In the genomic region with DNA sequence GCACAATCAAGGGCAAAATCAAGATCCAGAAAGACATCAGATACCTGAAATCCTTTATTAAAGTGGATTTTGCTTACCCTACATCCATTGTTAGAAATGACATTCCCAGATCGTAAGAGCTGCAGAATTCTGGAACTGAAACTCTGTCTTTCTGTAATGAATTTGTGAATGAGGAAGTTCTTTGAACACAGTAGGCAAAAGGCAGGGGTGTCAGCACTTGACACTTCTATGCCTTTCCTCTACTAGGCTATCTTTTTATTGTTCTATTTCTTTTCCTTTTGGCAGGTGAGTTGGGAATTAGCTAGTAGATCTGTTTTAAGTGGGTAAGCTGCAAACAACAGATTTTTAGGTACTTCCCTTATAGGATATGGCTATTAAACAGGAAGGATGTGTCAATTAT, we compare ENCODE assay signal across 13 cellular contexts.
DNase-seq lines count a peak whose midpoint lies in the region; ATAC-seq and TF ChIP-seq lines count a peak whose summit lies in the region.
"Had no signal": no experiment of that assay in that cellular context is flagged by ENCODE, and none has a peak within 500 bp of the region (broad histone marks: within the 10 kb centered on the region; RNA-seq: fewer than 3 reads in every experiment).

No MANE protein-coding gene starts in this region.

- H3K79me2 ChIP-seq in SU-DHL-6 (ENCODE audit: insufficient read depth, low read length) = peaks cover 27% of the 10 kb centered on the region; the same call in 1 of the 2 replicates

- no peak overlapping the region for H3K27ac Mint-ChIP-seq in naive B cell

- H3K27me3 Mint-ChIP-seq in naive B cell = no peaks in the 10 kb centered on the region

- no peak overlapping the region for H3K4me3 Mint-ChIP-seq in naive B cell

- H3K9me3 ChIP-seq in SU-DHL-6 (ENCODE audit: insufficient read depth, low read length) (no peaks in the 10 kb centered on the region), WERI-Rb-1 (ENCODE audit: severe bottlenecking) (no peaks in the 10 kb centered on the region)
- H3K9me3 ChIP-seq: body of pancreas had no signal

- H3K36me3 Mint-ChIP-seq in naive B cell = no peaks in the 10 kb centered on the region

- ATAC-seq in HG03175 (IDR thresholded peaks at IDR 0.05; ENCODE audit: unreplicated experiment) (peak; percentile 28), naive B cell (ENCODE audit: low read depth in 2 of 2) (peak; percentile 74 to 75), HG02623 (IDR thresholded peaks at IDR 0.05; ENCODE audit: unreplicated experiment) (no peak)
- no peak for ATAC-seq in activated CD4-positive, CD25-positive, alpha-beta regulatory T cell treated with anti-CD3 and anti-CD28 coated beads, Interleukin-2, amount 50 U/mL, for 24 hours

- H2AFZ ChIP-seq in SU-DHL-6 (ENCODE audit: low read depth, low read length, severe bottlenecking) = no peak overlapping the region

- no peak for TF ChIP-seq CTCF in SU-DHL-6 (IDR thresholded peaks at IDR 0.05; ENCODE audit: insufficient read depth, low read length, poor library complexity, severe bottlenecking)
- TF ChIP-seq CTCF in WERI-Rb-1 (IDR thresholded peaks at IDR 0.05; ENCODE audit: low read depth, low read length) = no peak

- no peaks in the 10 kb centered on the region for H3K36me3 ChIP-seq in SU-DHL-6 (ENCODE audit: low read length)
- H3K36me3 ChIP-seq in WERI-Rb-1 = no peaks in the 10 kb centered on the region

- peak overlapping the region; percentile 85 for H3K4me2 ChIP-seq in SU-DHL-6 (ENCODE audit: low read depth, low read length, poor library complexity, severe bottlenecking)

- H3K4me3 ChIP-seq in GM08714 (ENCODE audit: low read length) (peak overlapping the region; percentile 12; the same call in 1 of the 2 replicates), SU-DHL-6 (ENCODE audit: insufficient read depth, low read length, poor library complexity, severe bottlenecking) (peak overlapping the region; percentile 34), WERI-Rb-1 (ENCODE audit: low read depth, low read length) (no peak overlapping the region)
- H3K4me3 ChIP-seq: body of pancreas, SK-N-MC had no signal

- H3K9me2 ChIP-seq in SU-DHL-6 (replicated peaks; ENCODE audit: insufficient read depth, low read length) = no peaks in the 10 kb centered on the region

- H3K27me3 ChIP-seq in SU-DHL-6 (ENCODE audit: low read length) (no peaks in the 10 kb centered on the region), WERI-Rb-1 (ENCODE audit: insufficient read depth, low read depth, severe bottlenecking) (no peaks in the 10 kb centered on the region)
- H3K27me3 ChIP-seq: body of pancreas had no signal

- DNase-seq in naive B cell = peak; percentile 46
- no peak for DNase-seq in stimulated activated CD4-positive, alpha-beta T cell treated with anti-CD3 and anti-CD28 coated beads, Interleukin-2, amount 100 ng/mL, for 48 hours
- DNase-seq in WERI-Rb-1 = no peak
- DNase-seq: activated CD4-positive, alpha-beta T cell treated with anti-CD3 and anti-CD28 coated beads, Interleukin-2, amount 50 U/mL, for 1 hour; body of pancreas; NCI-H446 had no signal

- H3K27ac ChIP-seq in SU-DHL-6 (ENCODE audit: low read depth, low read length) (peak overlapping the region; percentile 86), WERI-Rb-1 (no peak overlapping the region)
- H3K27ac ChIP-seq: C4-2B, SK-N-MC had no signal

- H3K9ac ChIP-seq in SU-DHL-6 (ENCODE audit: low read length) = peak overlapping the region; percentile 32

- no peaks in the 10 kb centered on the region for H4K20me1 ChIP-seq in SU-DHL-6 (ENCODE audit: low read depth, low read length)

- no peaks in the 10 kb centered on the region for H3K9me3 Mint-ChIP-seq in naive B cell

- peaks cover 44% of the 10 kb centered on the region for H3F3A ChIP-seq in SU-DHL-6 (ENCODE audit: insufficient read depth)

- H3K4me1 Mint-ChIP-seq in naive B cell = peaks cover 0 to 12% (median 4%) of the 10 kb centered on the region in 3 donors

Comparison
In these comparisons a context has a peak if more than half of its experiments do, and no peak if none do; other contexts are left out.
1. ATAC-seq: peak in HG03175 (single experiment) and naive B cell (2 of 2); none in activated CD4-positive, CD25-positive, alpha-beta regulatory T cell treated with anti-CD3 and anti-CD28 coated beads, Interleukin-2, amount 50 U/mL, for 24 hours (0 of 2) and HG02623 (single experiment).